In genomic region chr19:9584073-9584833, GRCh38 we compare ENCODE assay signal across 1 cellular context.
TF ChIP-seq lines count a peak whose summit lies in the region.

TSS of gene ZNF121 (minus strand) at chr19:9584504. CDS start at chr19:9568097, 16,407 bp downstream.

TF ChIP-seq in K562, 482 proteins besides CTCF, POLR2A, EP300 and RAD21 (continued from another document and continues in another):
- no peak for TF ChIP-seq ZNF764 (CRISPR knock-in tag; IDR thresholded peaks at IDR 0.05; ENCODE audit: low read depth)
- no peak for TF ChIP-seq ZBTB26 (CRISPR knock-in tag; IDR thresholded peaks at IDR 0.05)
- 0 out of 2 replicates have a peak, but pooled peaks have one; percentile 39 for TF ChIP-seq KAT7 (CRISPR knock-in tag; IDR thresholded peaks at IDR 0.05; ENCODE audit: borderline replicate concordance)
- no peak for TF ChIP-seq ZHX1 (conservative IDR thresholded peaks at IDR 0.05; ENCODE audit: low read length)
- TF ChIP-seq BDP1 (IDR thresholded peaks at IDR 0.05; ENCODE audit: insufficient read depth, insufficient read length), result no peak
- TF ChIP-seq MCM3 (IDR thresholded peaks at IDR 0.05), result no peak
- no peak for TF ChIP-seq ZNF3 (CRISPR knock-in tag; IDR thresholded peaks at IDR 0.05)
- no peak for TF ChIP-seq RERE (CRISPR knock-in tag; IDR thresholded peaks at IDR 0.05; ENCODE audit: borderline replicate concordance)
- no peak for TF ChIP-seq ZNF77 (CRISPR knock-in tag; IDR thresholded peaks at IDR 0.05)
- TF ChIP-seq RB1 (IDR thresholded peaks at IDR 0.05; ENCODE audit: low read depth), result peak; percentile 38; the same call in 1 of the 2 replicates
- no peak for TF ChIP-seq ETV6 (IDR thresholded peaks at IDR 0.05; ENCODE audit: borderline replicate concordance in 1 of 2, low read depth in 2 of 2, low read length in 1 of 2)
- 0 out of 2 replicates have a peak, but pooled peaks have one; percentile 43 for TF ChIP-seq ETV6 (CRISPR knock-in tag; IDR thresholded peaks at IDR 0.05; ENCODE audit: borderline replicate concordance)
- peak in 1 of 2 experiments; percentile 64; a peak in 1 of 4 replicates for TF ChIP-seq FOXA3 (CRISPR knock-in tag; conservative IDR thresholded peaks at IDR 0.05 in 1 of 2, IDR thresholded peaks at IDR 0.05 in 1 of 2)
- TF ChIP-seq CBFA2T2 (conservative IDR thresholded peaks at IDR 0.05), result no peak
- TF ChIP-seq ZNF695 (CRISPR knock-in tag; IDR thresholded peaks at IDR 0.05), result no peak
- TF ChIP-seq RBM25 (IDR thresholded peaks at IDR 0.05; ENCODE audit: low read depth, low read length, severe bottlenecking), result no peak
- no peak for TF ChIP-seq HMBOX1 (IDR thresholded peaks at IDR 0.05)
- no peak for TF ChIP-seq NFYB (IDR thresholded peaks at IDR 0.05; ENCODE audit: extremely low read depth, insufficient read length)
- TF ChIP-seq NR2C1 (IDR thresholded peaks at IDR 0.05), result no peak
- TF ChIP-seq NR2C1 (tag; IDR thresholded peaks at IDR 0.05), result peak; percentile 33; the same call in 1 of the 2 replicates
- TF ChIP-seq ZBTB7A (IDR thresholded peaks at IDR 0.05; ENCODE audit: borderline replicate concordance, control insufficient read depth, low read depth, low read length), result peak; percentile 78; the same call in 1 of the 2 replicates
- TF ChIP-seq NR4A1 (CRISPR knock-in tag; IDR thresholded peaks at IDR 0.05), result no peak
- TF ChIP-seq NR4A1 (tag; IDR thresholded peaks at IDR 0.05), result no peak
- TF ChIP-seq LEF1 (IDR thresholded peaks at IDR 0.05), result no peak
- no peak for TF ChIP-seq FOXJ2 (tag; IDR thresholded peaks at IDR 0.05)
- peak; percentile 66 for TF ChIP-seq PHF20 (IDR thresholded peaks at IDR 0.05; ENCODE audit: partially characterized antibody)
- TF ChIP-seq ZNF143 (CRISPR knock-in tag; IDR thresholded peaks at IDR 0.05), result no peak
- no peak for TF ChIP-seq MAFF (IDR thresholded peaks at IDR 0.05; ENCODE audit: low read length)
- no peak for TF ChIP-seq MTF1 (CRISPR knock-in tag; IDR thresholded peaks at IDR 0.05; ENCODE audit: borderline replicate concordance)
- no peak for TF ChIP-seq KLF13 (tag; IDR thresholded peaks at IDR 0.05; ENCODE audit: borderline replicate concordance, low read depth)
- TF ChIP-seq MEIS2 (IDR thresholded peaks at IDR 0.05; ENCODE audit: partially characterized antibody), result no peak
- TF ChIP-seq ZNF551 (CRISPR knock-in tag; IDR thresholded peaks at IDR 0.05), result no peak
- TF ChIP-seq SMAD3 (CRISPR knock-in tag; conservative IDR thresholded peaks at IDR 0.05), result no peak
- TF ChIP-seq CTBP1 (IDR thresholded peaks at IDR 0.05; ENCODE audit: borderline replicate concordance), result peak; percentile 56; the same call in 1 of the 2 replicates
- TF ChIP-seq ZNF583 (CRISPR knock-in tag; IDR thresholded peaks at IDR 0.05), result 0 out of 2 replicates have a peak, but pooled peaks have one; percentile 25
- TF ChIP-seq CBX5 (IDR thresholded peaks at IDR 0.05; ENCODE audit: borderline replicate concordance, low read depth), result no peak
- no peak for TF ChIP-seq TRIM25 (IDR thresholded peaks at IDR 0.05; ENCODE audit: borderline replicate concordance)
- no peak for TF ChIP-seq RNF219 (CRISPR knock-in tag; IDR thresholded peaks at IDR 0.05)
- no peak for TF ChIP-seq ZNF212 (CRISPR knock-in tag; IDR thresholded peaks at IDR 0.05)
- TF ChIP-seq CHCHD3 (CRISPR knock-in tag; IDR thresholded peaks at IDR 0.05), result no peak
- peak; percentile 98 for TF ChIP-seq ATF7 (IDR thresholded peaks at IDR 0.05)
- TF ChIP-seq MXD1 (CRISPR knock-in tag; IDR thresholded peaks at IDR 0.05; ENCODE audit: borderline replicate concordance, poor library complexity, severe bottlenecking), result peak; percentile 67
- peak; percentile 27; the same call in 1 of the 2 replicates for TF ChIP-seq ZBTB33 (CRISPR knock-in tag; IDR thresholded peaks at IDR 0.05)
- TF ChIP-seq TCF7L2 (IDR thresholded peaks at IDR 0.05; ENCODE audit: low read depth, low read length), result no peak
- no peak for TF ChIP-seq RUNX1 (IDR thresholded peaks at IDR 0.05; ENCODE audit: low read depth)
- TF ChIP-seq ELK1 (CRISPR knock-in tag; IDR thresholded peaks at IDR 0.05), result no peak
- TF ChIP-seq PPARD (CRISPR knock-in tag; IDR thresholded peaks at IDR 0.05), result no peak
- TF ChIP-seq RBM39 (optimal IDR thresholded peaks at IDR 0.05; ENCODE audit: low read depth, low read length), result no peak
